ENCODE assay signal across 34 cellular contexts in the genomic region with DNA sequence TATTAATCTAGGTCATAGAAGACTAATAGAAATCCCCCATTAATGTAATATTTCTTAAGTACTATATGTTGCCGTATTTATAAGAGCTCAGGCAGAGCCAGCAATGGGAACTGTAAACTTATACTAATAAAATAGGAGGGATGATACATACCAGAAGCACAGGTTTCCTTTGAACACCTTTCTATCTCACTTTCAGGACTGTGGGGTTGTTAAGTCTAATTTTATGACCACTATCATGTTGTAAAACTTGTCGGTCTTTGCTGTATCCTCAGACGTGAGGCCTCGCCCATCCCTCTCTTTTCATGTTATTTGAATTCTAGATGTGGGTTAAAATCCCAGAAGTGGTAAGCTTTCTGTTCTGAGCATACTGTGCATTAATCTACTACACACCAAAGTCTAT.
"Had no signal": no experiment of that assay in that cellular context is flagged by ENCODE, and none has a peak within 500 bp of the region (broad histone marks: within the 10 kb centered on the region; RNA-seq: fewer than 3 reads in every experiment).

No MANE protein-coding gene starts in this region.

- H3K4me3 ChIP-seq: MG63 had no signal

- H3K36me3 ChIP-seq: MG63 had no signal

- H3K4me2 ChIP-seq: KMS-11 had no signal

- H3K9me3 ChIP-seq: MG63 had no signal

- DNase-seq: Karpas-422, Kasumi-1, KG1, MG63, MM.1S, MV-4-11, NCI-H1048, NCI-H1092, NCI-H1092 treated with DMSO at 0.1 percent for 48 hours, NCI-H1105, NCI-H1105 treated with DMSO at 0.1 percent for 48 hours, NCI-H1417, NCI-H1417 treated with DMSO at 0.1 percent for 48 hours, NCI-H1436, NCI-H1436 treated with DMSO at 0.1 percent for 48 hours, NCI-H146, NCI-H1694, NCI-H1694 treated with DMSO at 0.1 percent for 48 hours, NCI-H187, NCI-H187 treated with DMSO at 0.1 percent for 48 hours, NCI-H1930, NCI-H2029, NCI-H2029 treated with DMSO at 0.1 percent for 48 hours, NCI-H2081, NCI-H2081 treated with DMSO at 0.1 percent for 48 hours, NCI-H2107, NCI-H2171, NCI-H2171 treated with DMSO at 0.1 percent for 48 hours, NCI-H2227 treated with DMSO at 0.1 percent for 48 hours, NCI-H226, NCI-H345, NCI-H446, NCI-H446 treated with DMSO at 0.1 percent for 48 hours had no signal

- H3K27me3 ChIP-seq: MG63 had no signal

- H3K27ac ChIP-seq: KMS-11 had no signal
